Comparison of ENCODE assay signal across 20 cellular contexts in the genomic region with DNA sequence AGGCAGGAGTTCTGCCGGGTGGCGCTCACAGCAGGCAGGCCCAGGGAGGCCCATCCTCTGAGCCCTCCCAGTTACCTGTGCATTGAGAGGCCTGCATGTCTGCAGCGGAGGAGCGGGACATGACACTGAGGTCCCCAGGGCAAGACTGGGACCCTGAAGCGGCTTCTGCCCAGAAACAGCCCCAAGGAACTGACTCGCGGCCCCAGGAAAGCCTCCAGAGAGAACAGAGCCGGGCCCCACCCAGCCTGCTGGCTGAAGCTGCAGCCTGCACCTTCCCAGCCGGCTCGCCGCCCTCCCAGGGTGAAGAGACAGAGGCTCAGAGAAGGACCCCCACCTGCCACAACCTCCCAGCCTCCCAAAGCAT. TPM values are rescaled to one million over a fixed set of nuclear protein-coding genes. Genes with fewer than 3 reads are reported as not detected.
DNase-seq lines count a peak whose midpoint lies in the region; ATAC-seq and TF ChIP-seq lines count a peak whose summit lies in the region.
"Had no signal": no experiment of that assay in that cellular context is flagged by ENCODE, and none has a peak within 500 bp of the region (broad histone marks: within the 10 kb centered on the region; RNA-seq: fewer than 3 reads in every experiment).

No MANE protein-coding gene starts in this region.

- H3K4me3 Mint-ChIP-seq in progenitor cell of endocrine pancreas (ENCODE audit: low read depth): peak overlapping the region; percentile 65
- H3K4me3 Mint-ChIP-seq: activated CD4-positive, alpha-beta T cell treated with anti-CD3 and anti-CD28 coated beads for 36 hours; CD8-positive, alpha-beta T cell; HFFc6; natural killer cell had no signal

- H3K9ac ChIP-seq in BLaER1: peak overlapping the region; percentile 93
- H3K9ac ChIP-seq: SK-N-SH had no signal

- H2AFZ ChIP-seq in hepatocyte: no peak overlapping the region

- 69% methylated on average over 11 of the region's 11 CpGs for WGBS in hepatocyte (ENCODE audit: low lambda C conversion rate, missing lambda C conversion rate)

- ATAC-seq in activated naive CD4-positive, alpha-beta T cell treated with anti-CD3 and anti-CD28 coated beads, Interleukin-2, amount 50 U/mL, for 72 hours: no peak
- no peak for ATAC-seq in GM21423 (IDR thresholded peaks at IDR 0.05; ENCODE audit: unreplicated experiment)
- ATAC-seq: activated CD4-positive, alpha-beta T cell treated with anti-CD3 and anti-CD28 coated beads for 36 hours; CD8-positive, alpha-beta T cell; natural killer cell; PC-3 had no signal

- peaks cover 25% of the 10 kb centered on the region for H3K4me1 Mint-ChIP-seq in progenitor cell of endocrine pancreas (ENCODE audit: low read depth)
- H3K4me1 Mint-ChIP-seq: activated CD4-positive, alpha-beta T cell treated with anti-CD3 and anti-CD28 coated beads for 36 hours; natural killer cell had no signal

- H3K36me3 ChIP-seq in BLaER1 (no peaks in the 10 kb centered on the region), hepatocyte (replicated peaks; ENCODE audit: insufficient read depth, low read depth) (no peaks in the 10 kb centered on the region), WERI-Rb-1 (no peaks in the 10 kb centered on the region)

- no peaks in the 10 kb centered on the region for H3K27me3 Mint-ChIP-seq in progenitor cell of endocrine pancreas

- H3K27ac Mint-ChIP-seq in progenitor cell of endocrine pancreas: peak overlapping the region; percentile 46
- H3K27ac Mint-ChIP-seq in activated naive CD4-positive, alpha-beta T cell treated with anti-CD3 and anti-CD28 coated beads, Interleukin-2, amount 50 U/mL, for 72 hours: no peak overlapping the region
- H3K27ac Mint-ChIP-seq: activated CD4-positive, alpha-beta T cell treated with anti-CD3 and anti-CD28 coated beads for 36 hours; CD8-positive, alpha-beta T cell; HFFc6; natural killer cell had no signal

- H3K4me3 ChIP-seq in BLaER1 (peak overlapping the region; percentile 64; the same call in 1 of the 2 replicates), hepatocyte (no peak overlapping the region), WERI-Rb-1 (ENCODE audit: low read depth, low read length) (no peak overlapping the region)

- H3K27me3 ChIP-seq in BLaER1 (no peaks in the 10 kb centered on the region), hepatocyte (no peaks in the 10 kb centered on the region), WERI-Rb-1 (ENCODE audit: insufficient read depth, low read depth, severe bottlenecking) (no peaks in the 10 kb centered on the region)

- H3K27ac ChIP-seq in BLaER1: peak overlapping the region; percentile 99
- H3K27ac ChIP-seq in hepatocyte: no peak overlapping the region
- no peak overlapping the region for H3K27ac ChIP-seq in WERI-Rb-1

- H3K9me3 Mint-ChIP-seq in progenitor cell of endocrine pancreas (ENCODE audit: low read depth): no peaks in the 10 kb centered on the region
- no peaks in the 10 kb centered on the region for H3K9me3 Mint-ChIP-seq in activated naive CD4-positive, alpha-beta T cell treated with anti-CD3 and anti-CD28 coated beads, Interleukin-2, amount 50 U/mL, for 72 hours
- H3K9me3 Mint-ChIP-seq: CD8-positive, alpha-beta T cell; HFFc6; natural killer cell had no signal

- peaks cover 52% of the 10 kb centered on the region for H3K79me2 ChIP-seq in hepatocyte

- peak; percentile 47 for DNase-seq in NCI-H2171 (lab: John Stamatoyannopoulos, UW)
- no peak for DNase-seq in hepatocyte (ENCODE audit: low spot score)
- DNase-seq in progenitor cell of endocrine pancreas (ENCODE audit: low spot score, unreplicated experiment): no peak
- DNase-seq in hepatic stellate cell (ENCODE audit: low spot score): no peak
- DNase-seq in WERI-Rb-1: no peak
- DNase-seq in activated naive CD4-positive, alpha-beta T cell treated with anti-CD3 and anti-CD28 coated beads, Interleukin-2, amount 50 U/mL, for 72 hours (ENCODE audit: low spot score in 2 of 2): no peak
- DNase-seq: activated CD4-positive, alpha-beta T cell treated with anti-CD3 and anti-CD28 coated beads for 36 hours; activated effector memory CD4-positive, alpha-beta T cell treated with Interleukin-2 at 50 U/mL for 16 hours; CD8-positive, alpha-beta T cell; HFFc6; IMR-90; mammary epithelial cell; natural killer cell; NCI-H2029; PC-3; stimulated activated naive CD4-positive, alpha-beta T cell; T1000 had no signal

- TF ChIP-seq CTCF in hepatocyte (IDR thresholded peaks at IDR 0.05; ENCODE audit: poor library complexity) (no peak), progenitor cell of endocrine pancreas (IDR thresholded peaks at IDR 0.05; ENCODE audit: unreplicated experiment) (no peak), WERI-Rb-1 (IDR thresholded peaks at IDR 0.05; ENCODE audit: low read depth, low read length) (no peak)

- H4K20me1 ChIP-seq in BLaER1 (no peaks in the 10 kb centered on the region), hepatocyte (ENCODE audit: insufficient read depth, poor library complexity, severe bottlenecking) (peaks cover 2% of the 10 kb centered on the region)

- H3K4me1 ChIP-seq in BLaER1 (peaks cover 78% of the 10 kb centered on the region), hepatocyte (ENCODE audit: insufficient read depth) (peaks cover 61% of the 10 kb centered on the region)

- H3K36me3 Mint-ChIP-seq in progenitor cell of endocrine pancreas (ENCODE audit: insufficient read depth): no peaks in the 10 kb centered on the region
- H3K36me3 Mint-ChIP-seq in activated naive CD4-positive, alpha-beta T cell treated with anti-CD3 and anti-CD28 coated beads, Interleukin-2, amount 50 U/mL, for 72 hours: no peaks in the 10 kb centered on the region
- H3K36me3 Mint-ChIP-seq: CD8-positive, alpha-beta T cell; natural killer cell had no signal

- H3K9me3 ChIP-seq in BLaER1 (no peaks in the 10 kb centered on the region), hepatocyte (ENCODE audit: low read depth) (no peaks in the 10 kb centered on the region), WERI-Rb-1 (ENCODE audit: severe bottlenecking) (no peaks in the 10 kb centered on the region)
- H3K9me3 ChIP-seq: SK-N-SH had no signal

- H3K4me2 ChIP-seq in BLaER1 (peak overlapping the region; percentile 99), hepatocyte (peak overlapping the region; percentile 86)
- H3K4me2 ChIP-seq: SK-N-SH had no signal

- H3K9me2 ChIP-seq in hepatocyte (replicated peaks; ENCODE audit: insufficient read depth): no peaks in the 10 kb centered on the region
- H3K9me2 ChIP-seq: SK-N-SH had no signal

RNA-seq across cellular contexts. Expression of a gene that starts 16.5 kb away (rescaled TPM):
- 7.6 and 11.8 TPM in 2 replicates for total RNA-seq in hepatocyte
- polyA plus RNA-seq in hepatocyte: 9.6 and 11.3 TPM in 2 replicates
- 47.7 and 49.8 TPM in 2 replicates for total RNA-seq in progenitor cell of endocrine pancreas
- total RNA-seq in activated naive CD4-positive, alpha-beta T cell treated with anti-CD3 and anti-CD28 coated beads, Interleukin-2, amount 50 U/mL, for 72 hours: under 1 TPM in 1 of 2 donors, not detected in 1; 0.05 TPM
- total RNA-seq: activated CD4-positive, alpha-beta T cell treated with anti-CD3 and anti-CD28 coated beads for 36 hours; CD8-positive, alpha-beta T cell; HFFc6; natural killer cell; PC-3 had no signal
